Comparison of ENCODE assay signal across 13 cellular contexts in the genomic region with DNA sequence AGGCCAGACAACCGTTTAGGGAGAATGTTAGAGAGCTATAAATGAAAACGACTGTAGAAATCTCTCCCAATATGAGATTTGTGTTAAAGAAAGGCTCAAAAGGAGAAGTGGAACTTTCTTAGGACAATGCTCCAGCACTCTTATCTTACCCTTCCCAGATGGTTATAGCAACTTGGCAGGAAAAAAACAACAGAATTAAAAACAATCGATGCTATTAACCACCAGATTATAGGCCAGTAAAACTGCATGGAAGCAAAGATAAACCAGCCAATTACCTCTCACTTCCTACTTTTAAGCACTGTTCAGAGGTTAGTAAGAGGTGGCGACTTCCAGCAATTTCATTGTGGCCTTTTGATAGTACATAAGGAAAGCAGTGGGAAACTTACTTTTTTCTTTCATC.
"Had no signal": no experiment of that assay in that cellular context is flagged by ENCODE, and none has a peak within 500 bp of the region (broad histone marks: within the 10 kb centered on the region; RNA-seq: fewer than 3 reads in every experiment).

No MANE protein-coding gene starts in this region.

- H3K9me3 ChIP-seq: colonic mucosa, ovary, tibial nerve had no signal

- H3K4me3 Mint-ChIP-seq: activated T-helper 1 cell treated with anti-CD3 and anti-CD28 coated beads, Interleukin-12 subunit alpha, Interleukin-12 subunit beta, Interleukin-2, Interleukin-4 antibody, amounts not matched to agents 30 ng/mL and 10 ng/mL and 1 ng/mL, durations not matched to agents 14 hours and 24 hours and 36 hours; mesothelial cell of epicardium; neural progenitor cell had no signal

- H3K9me3 Mint-ChIP-seq: activated T-helper 1 cell treated with anti-CD3 and anti-CD28 coated beads, Interleukin-12 subunit alpha, Interleukin-12 subunit beta, Interleukin-2, Interleukin-4 antibody, amounts not matched to agents 30 ng/mL and 10 ng/mL and 1 ng/mL, durations not matched to agents 14 hours and 24 hours and 36 hours; neural progenitor cell had no signal

- H3K4me3 ChIP-seq: cardiac muscle cell, colonic mucosa, hepatocyte, neural progenitor cell, ovary, tibial nerve had no signal

- DNase-seq: activated CD4-positive, alpha-beta T cell treated with anti-CD3 and anti-CD28 coated beads for 48 hours; activated naive CD4-positive, alpha-beta T cell; colonic mucosa; effector CD4-positive, alpha-beta T cell; kidney; ovary; SW 1271 had no signal

- H3K27ac Mint-ChIP-seq: activated T-helper 1 cell treated with anti-CD3 and anti-CD28 coated beads, Interleukin-12 subunit alpha, Interleukin-12 subunit beta, Interleukin-2, Interleukin-4 antibody, amounts not matched to agents 30 ng/mL and 10 ng/mL and 1 ng/mL, durations not matched to agents 14 hours and 24 hours and 36 hours; mesothelial cell of epicardium; neural progenitor cell had no signal

- H3K27me3 ChIP-seq: cardiac muscle cell, colonic mucosa, hepatocyte, neural progenitor cell, ovary, tibial nerve had no signal

- H3K4me1 Mint-ChIP-seq: mesothelial cell of epicardium, neural progenitor cell had no signal

- H3K27ac ChIP-seq: cardiac muscle cell, colonic mucosa, hepatocyte, neural progenitor cell, ovary had no signal

- H3K4me1 ChIP-seq: colonic mucosa had no signal

- H3K36me3 ChIP-seq: colonic mucosa, neural progenitor cell, ovary had no signal
